Comparison of ENCODE assay signal across 9 cellular contexts in the genomic region with DNA sequence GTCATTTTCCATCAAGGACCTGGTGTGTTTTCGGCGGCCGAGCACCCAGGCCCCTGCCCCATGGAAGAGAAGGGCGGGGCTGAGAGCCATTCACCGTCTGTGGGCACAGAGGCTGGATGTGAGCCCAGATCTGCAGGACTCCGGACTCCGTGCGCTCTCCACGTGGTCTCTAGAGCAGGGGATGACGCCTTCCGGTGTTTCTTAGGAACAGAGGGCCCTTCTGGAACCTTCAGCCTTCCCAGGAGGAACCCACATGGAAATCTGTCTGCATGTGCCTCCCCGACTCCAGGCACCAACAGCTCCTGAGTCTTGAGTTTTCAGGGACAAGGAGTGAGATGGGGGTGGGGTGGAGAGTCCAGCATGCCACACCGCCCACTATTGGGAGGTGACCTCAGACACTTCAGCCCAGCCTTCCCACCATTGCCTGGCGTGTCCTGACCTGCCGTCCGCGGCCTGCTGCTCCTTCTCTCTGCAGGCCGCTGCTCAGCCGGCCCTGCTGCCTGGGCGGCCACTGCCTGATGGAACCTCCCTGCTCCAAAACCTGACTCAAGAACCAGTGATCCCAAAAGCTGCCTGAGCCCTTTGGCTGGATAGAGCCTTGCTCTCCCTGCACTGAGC. TPM values are rescaled to one million over a fixed set of nuclear protein-coding genes. Genes with fewer than 3 reads are reported as not detected.
DNase-seq lines count a peak whose midpoint lies in the region; ATAC-seq and TF ChIP-seq lines count a peak whose summit lies in the region.
"Had no signal": no experiment of that assay in that cellular context is flagged by ENCODE, and none has a peak within 500 bp of the region (broad histone marks: within the 10 kb centered on the region; RNA-seq: fewer than 3 reads in every experiment).

No MANE protein-coding gene starts in this region.

- H3K27me3 ChIP-seq in GM23338 (ENCODE audit: insufficient read depth) (peaks cover 3% of the 10 kb centered on the region; the same call in 1 of the 2 replicates), adrenal gland (no peaks in the 10 kb centered on the region), right atrium auricular region (no peaks in the 10 kb centered on the region), prostate gland (replicated peaks; ENCODE audit: insufficient read depth) (no peaks in the 10 kb centered on the region)

- peak overlapping the region; percentile 52; the same call in 1 of the 2 replicates for H2AFZ ChIP-seq in GM23338

- no peak for TF ChIP-seq POLR2A in adrenal gland (IDR thresholded peaks at IDR 0.05)
- TF ChIP-seq POLR2A in prostate gland (IDR thresholded peaks at IDR 0.05): peak; percentile 44

- peaks cover 12% of the 10 kb centered on the region; the same call in 1 of the 2 replicates for H4K20me1 ChIP-seq in GM23338 (replicated peaks; ENCODE audit: insufficient read depth)

- H3K4me3 ChIP-seq in GM23338 (no peak overlapping the region), adrenal gland (no peak overlapping the region), right atrium auricular region (no peak overlapping the region), prostate gland (no peak overlapping the region)

- no peak; a peak in 1 of 4 replicates for TF ChIP-seq CTCF in GM23338 (conservative IDR thresholded peaks at IDR 0.05; ENCODE audit: low read depth in 2 of 2)
- no peak for TF ChIP-seq CTCF in adrenal gland (IDR thresholded peaks at IDR 0.05)
- no peak for TF ChIP-seq CTCF in right atrium auricular region (IDR thresholded peaks at IDR 0.05)
- no peak for TF ChIP-seq CTCF in prostate gland (IDR thresholded peaks at IDR 0.05)

- H3K9me3 Mint-ChIP-seq in GM23338: no peaks in the 10 kb centered on the region
- H3K9me3 Mint-ChIP-seq in stimulated activated naive CD8-positive, alpha-beta T cell treated with anti-CD3 and anti-CD28 coated beads, Interleukin-15, amount 100 ng/mL, for 72 hours: no peaks in the 10 kb centered on the region

- no peak for DNase-seq in GM23338 (ENCODE audit: low spot score)
- DNase-seq in adrenal gland: peak in 6 of 7 donors; percentile 25 to 64 (median 36)
- DNase-seq in right atrium auricular region (ENCODE audit: low spot score): no peak
- no peak for DNase-seq in prostate gland (ENCODE audit: low spot score)
- DNase-seq in NOMO-1 treated with dmso at 0.1 percent for 144 hours (lab: John Stamatoyannopoulos, UW; ENCODE audit: unreplicated experiment): no peak
- no peak for DNase-seq in stimulated activated CD4-positive, alpha-beta T cell treated with anti-CD3 and anti-CD28 coated beads, Interleukin-2, amount 100 ng/mL, for 24 hours
- no peak for DNase-seq in stimulated activated naive CD8-positive, alpha-beta T cell treated with anti-CD3 and anti-CD28 coated beads, Interleukin-15, amount 100 ng/mL, for 72 hours
- DNase-seq in SKM-1 (lab: John Stamatoyannopoulos, UW; ENCODE audit: unreplicated experiment): no peak
- DNase-seq: activated effector memory CD4-positive, alpha-beta T cell treated with Interleukin-2 at 50 U/mL for 16 hours had no signal

- H3F3A ChIP-seq in GM23338 (replicated peaks; ENCODE audit: low read depth): 0 out of 2 replicates have a peak, but pooled peaks cover 5% of the 10 kb centered on the region

- H3K27ac ChIP-seq in GM23338 (ENCODE audit: low read depth) (no peak overlapping the region), adrenal gland (peak overlapping the region in 1 of 5 donors; percentile 99), right atrium auricular region (peak overlapping the region; percentile 93 to 96), prostate gland (peak overlapping the region in 1 of 2 donors; percentile 97)

- peaks cover 18% of the 10 kb centered on the region for H3K79me2 ChIP-seq in GM23338 (replicated peaks; ENCODE audit: insufficient read depth)

- H3K27me3 Mint-ChIP-seq in GM23338 (ENCODE audit: insufficient read depth, low read depth, poor library complexity): peaks cover 13% of the 10 kb centered on the region
- peaks cover 48% of the 10 kb centered on the region for H3K27me3 Mint-ChIP-seq in stimulated activated naive CD8-positive, alpha-beta T cell treated with anti-CD3 and anti-CD28 coated beads, Interleukin-15, amount 100 ng/mL, for 72 hours

- intact Hi-C loops in adrenal gland (cut with DNase I) (loop anchor here in 1 of 2 donors (5.0 kb wide), 1 partner anchor 147 kb away; no protein-coding TSS in a partner anchor), prostate gland (cut with DNase I) (no loop called here)

- no peak overlapping the region; the same call in 1 of the 2 replicates for H3K4me2 ChIP-seq in GM23338

- H3K9me2 ChIP-seq in GM23338 (ENCODE audit: insufficient read depth): no peaks in the 10 kb centered on the region

- H3K36me3 Mint-ChIP-seq in GM23338 (ENCODE audit: low read depth): no peaks in the 10 kb centered on the region

- ATAC-seq in GM23338: no peak; the same call in 2 of the 3 replicates
- ATAC-seq in stimulated activated naive CD8-positive, alpha-beta T cell treated with anti-CD3 and anti-CD28 coated beads, Interleukin-15, amount 100 ng/mL, for 72 hours: no peak

- H3K4me1 Mint-ChIP-seq in GM23338: peaks cover 38% of the 10 kb centered on the region
- H3K4me1 Mint-ChIP-seq in stimulated activated naive CD8-positive, alpha-beta T cell treated with anti-CD3 and anti-CD28 coated beads, Interleukin-15, amount 100 ng/mL, for 72 hours: peaks cover 15% of the 10 kb centered on the region

- H3K36me3 ChIP-seq in GM23338 (ENCODE audit: insufficient read depth) (no peaks in the 10 kb centered on the region), adrenal gland (replicated peaks in 1 of 2) (no peaks in the 10 kb centered on the region), right atrium auricular region (no peaks in the 10 kb centered on the region), prostate gland (no peaks in the 10 kb centered on the region)

- no peak overlapping the region for H3K27ac Mint-ChIP-seq in GM23338
- H3K27ac Mint-ChIP-seq in stimulated activated naive CD8-positive, alpha-beta T cell treated with anti-CD3 and anti-CD28 coated beads, Interleukin-15, amount 100 ng/mL, for 72 hours: no peak overlapping the region

- H3K4me1 ChIP-seq in GM23338 (ENCODE audit: insufficient read depth) (peaks cover 11% of the 10 kb centered on the region), adrenal gland (replicated peaks in 1 of 2) (peaks cover 16 to 17% of the 10 kb centered on the region in 2 donors), right atrium auricular region (peaks cover 0 to 37% of the 10 kb centered on the region in 2 donors), prostate gland (replicated peaks) (peaks cover 8% of the 10 kb centered on the region)

- H3K9me3 ChIP-seq in adrenal gland (replicated peaks in 1 of 3): no peaks in the 10 kb centered on the region
- H3K9me3 ChIP-seq in right atrium auricular region: no peaks in the 10 kb centered on the region
- H3K9me3 ChIP-seq in prostate gland: no peaks in the 10 kb centered on the region

- H3K4me3 Mint-ChIP-seq in GM23338: peak overlapping the region; percentile 4; the same call in 2 of the 3 replicates
- H3K4me3 Mint-ChIP-seq in stimulated activated naive CD8-positive, alpha-beta T cell treated with anti-CD3 and anti-CD28 coated beads, Interleukin-15, amount 100 ng/mL, for 72 hours: no peak overlapping the region

- 74 to 88% (median 82%) methylated on average over 6 to 20 of the region's 20 CpGs for WGBS in adrenal gland, 4 donors
- 62% methylated on average over 20 of the region's 20 CpGs for WGBS in prostate gland

TF ChIP-seq in GM23338, 12 proteins besides CTCF, POLR2A, EP300 and RAD21 (continues in another document):
- TF ChIP-seq ZNF114 (CRISPR knock-in tag; IDR thresholded peaks at IDR 0.05): no peak

RNA-seq across cellular contexts. Expression of a gene that starts 2.4 kb away (rescaled TPM):
- total RNA-seq in GM23338 (2014; rRNA removed; shearing (Covaris generic)): 14.9 and 17.9 TPM in 2 replicates
- polyA plus RNA-seq in GM23338 (2016; fragmentation: Nextera tagmentation; extraction: Ambion mirVana) (4.8 and 4.9 TPM in 2 replicates), adrenal gland (10 to 100 TPM; 16.1 to 72.9 (median 31.6) TPM)
- total RNA-seq in adrenal gland (100 to 1,000 TPM in 4 of 8 donors, 10 to 100 TPM in 4; 64.2 to 114 (median 94.7) TPM), right atrium auricular region (10 to 100 TPM; 34.5 to 50.8 TPM), prostate gland (10 to 100 TPM; 69.5 to 84.1 TPM)

Comparison
In these comparisons a context has a peak if more than half of its experiments do, and no peak if none do; other contexts are left out.
1. DNase-seq: peak in adrenal gland (6 of 7); none in GM23338 (single experiment), right atrium auricular region (single experiment), prostate gland (single experiment), NOMO-1 treated with dmso at 0.1 percent for 144 hours (single experiment), stimulated activated CD4-positive, alpha-beta T cell treated with anti-CD3 and anti-CD28 coated beads, Interleukin-2, amount 100 ng/mL, for 24 hours (0 of 2), stimulated activated naive CD8-positive, alpha-beta T cell treated with anti-CD3 and anti-CD28 coated beads, Interleukin-15, amount 100 ng/mL, for 72 hours (0 of 2) and SKM-1 (single experiment).